ENCODE assay signal across 1 cellular context in the genomic region with DNA sequence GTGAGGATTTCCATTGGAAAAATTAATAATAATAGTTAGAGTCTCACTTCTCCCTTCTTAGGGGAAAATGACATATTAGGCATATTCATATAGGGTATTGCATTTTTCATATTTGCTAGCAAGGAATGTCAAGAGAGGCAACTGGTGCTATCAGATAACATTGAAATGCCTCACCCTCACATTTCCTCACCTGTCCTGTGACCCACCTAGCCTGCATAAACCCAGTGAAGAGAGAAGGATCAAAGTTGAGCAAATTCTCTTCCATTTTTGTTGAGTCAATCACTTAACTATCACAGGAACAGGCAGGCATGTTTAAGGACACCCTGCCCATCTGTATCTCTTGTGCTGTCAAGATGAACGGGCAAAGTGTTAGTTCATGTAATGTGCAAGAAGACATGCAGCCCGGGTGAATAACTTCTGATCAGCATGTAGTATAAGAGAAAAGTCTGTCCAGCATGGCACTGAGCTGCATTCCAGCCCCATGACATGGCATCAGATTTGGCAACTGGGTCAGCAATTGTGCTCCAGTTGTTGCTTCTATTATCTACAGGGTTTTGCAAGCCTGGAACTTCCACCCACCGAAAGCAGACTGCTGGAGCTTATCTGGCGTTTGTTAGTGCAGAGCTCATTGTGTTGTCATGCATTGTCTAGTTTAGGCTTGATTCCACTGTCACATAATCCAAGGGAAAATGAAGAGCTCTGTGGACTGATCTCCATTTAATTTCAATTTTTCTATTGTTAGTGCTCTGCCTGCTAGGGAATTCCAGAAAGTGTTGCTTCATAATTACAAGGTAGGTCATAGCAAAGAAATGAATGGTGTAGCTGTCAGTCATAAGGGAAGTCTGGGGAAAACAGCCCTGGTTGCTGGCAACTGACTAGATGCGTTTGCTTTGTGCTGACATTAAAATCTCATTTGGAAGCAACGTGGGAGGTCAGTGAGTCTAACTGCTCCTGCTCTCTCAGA.
TF ChIP-seq lines count a peak whose summit lies in the region.

No MANE protein-coding gene starts in this region.

TF ChIP-seq in K562, 482 proteins besides CTCF, POLR2A, EP300 and RAD21 (continued from another document):
- no peak for TF ChIP-seq CEBPG (CRISPR knock-in tag; IDR thresholded peaks at IDR 0.05)
- TF ChIP-seq CEBPG (tag; conservative IDR thresholded peaks at IDR 0.05 in 1 of 2, IDR thresholded peaks at IDR 0.05 in 1 of 2), result peak; percentile 31 to 57; a peak in 2 of 4 replicates
- no peak for TF ChIP-seq RBM22 (IDR thresholded peaks at IDR 0.05; ENCODE audit: low read depth, low read length, poor library complexity, severe bottlenecking)
- peak; percentile 71 for TF ChIP-seq SOX6 (IDR thresholded peaks at IDR 0.05)
TF ChIP-seq in K562: peak in this region for 5.
